ENCODE assay signal across 8 cellular contexts in genomic region chr10:44962870-44963738, GRCh38. TPM values are rescaled to one million over a fixed set of nuclear protein-coding genes. Genes with fewer than 3 reads are reported as not detected.
DNase-seq lines count a peak whose midpoint lies in the region; ATAC-seq and TF ChIP-seq lines count a peak whose summit lies in the region.

No MANE protein-coding gene starts in this region.

- H3K9me3 Mint-ChIP-seq in activated T-cell treated with anti-CD3 and anti-CD28 coated beads, Interleukin-2, amount 50 U/mL, for 24 hours = no peaks in the 10 kb centered on the region

- H3K4me3 Mint-ChIP-seq in activated T-cell treated with anti-CD3 and anti-CD28 coated beads, Interleukin-2, amount 50 U/mL, for 24 hours = no peak overlapping the region

- H3K27me3 Mint-ChIP-seq in activated T-cell treated with anti-CD3 and anti-CD28 coated beads, Interleukin-2, amount 50 U/mL, for 24 hours = no peaks in the 10 kb centered on the region

- no peak for ATAC-seq in GM21526 (IDR thresholded peaks at IDR 0.05; ENCODE audit: low FRiP score, unreplicated experiment)

- no peak for DNase-seq in AG10803 (ENCODE audit: low read depth)
- peak; percentile 92 for DNase-seq in LHCN-M2 (ENCODE audit: low read depth)
- peak in 9 of 61 donors; percentile 18 to 53 (median 37) for DNase-seq in caudate nucleus (lab: John Stamatoyannopoulos, UW)
- peak; percentile 12 for DNase-seq in mucosa of gallbladder (ENCODE audit: low spot score)
- no peak for DNase-seq in SW 1271 (lab: John Stamatoyannopoulos, UW)
- DNase-seq in activated T-cell treated with anti-CD3 and anti-CD28 coated beads, Interleukin-2, amount 50 U/mL, for 24 hours = no peak
- DNase-seq in DMS153 (lab: John Stamatoyannopoulos, UW) = no peak

- H3K36me3 Mint-ChIP-seq in activated T-cell treated with anti-CD3 and anti-CD28 coated beads, Interleukin-2, amount 50 U/mL, for 24 hours (ENCODE audit: low read depth) = peaks cover 5% of the 10 kb centered on the region

- H3K4me1 Mint-ChIP-seq in activated T-cell treated with anti-CD3 and anti-CD28 coated beads, Interleukin-2, amount 50 U/mL, for 24 hours (ENCODE audit: low read depth) = peaks cover 37% of the 10 kb centered on the region

- peak overlapping the region; percentile 95 for H3K27ac ChIP-seq in caudate nucleus (ENCODE audit: low read depth, low read length)

- H3K27ac Mint-ChIP-seq in activated T-cell treated with anti-CD3 and anti-CD28 coated beads, Interleukin-2, amount 50 U/mL, for 24 hours = no peak overlapping the region

- H3K4me3 ChIP-seq in AG10803 (ENCODE audit: low read length) = no peak overlapping the region

- peak; percentile 18; the same call in 1 of the 2 replicates for TF ChIP-seq CTCF in AG10803 (conservative IDR thresholded peaks at IDR 0.05; ENCODE audit: low read length)

RNA-seq across cellular contexts. Expression of gene RASSF4, which starts 3.5 kb away (rescaled TPM):
- total RNA-seq in LHCN-M2 (2014; rRNA removed) (16.9 and 29.5 TPM in 2 replicates), mucosa of gallbladder (41.9 TPM)
- polyA plus RNA-seq in LHCN-M2 (2012) = 14.2 TPM

RNA-seq across cellular contexts. Expression of gene DEPP1, which starts 15.5 kb away (rescaled TPM):
- 4.6 and 10.0 TPM in 2 replicates for total RNA-seq in LHCN-M2 (2014; rRNA removed)
- 11.8 TPM for polyA plus RNA-seq in LHCN-M2 (2012)
- 45.8 TPM for total RNA-seq in mucosa of gallbladder

RNA-seq across cellular contexts. Expression of gene ZNF22, which starts 37.6 kb away (rescaled TPM):
- total RNA-seq in LHCN-M2 (2014; rRNA removed) = 21.8 and 23.5 TPM in 2 replicates
- polyA plus RNA-seq in LHCN-M2 (2012) = 9.4 TPM
- 16.5 TPM for total RNA-seq in mucosa of gallbladder

RNA-seq across cellular contexts. Expression of gene TMEM72, which starts 52.0 kb away (rescaled TPM):
- total RNA-seq in LHCN-M2 (2014; rRNA removed) (not detected in 2 replicates), mucosa of gallbladder (not detected)
- not detected for polyA plus RNA-seq in LHCN-M2 (2012)

Comparison
In these comparisons a context has a peak if more than half of its experiments do, and no peak if none do; other contexts are left out.
1. DNase-seq: peak in LHCN-M2 (single experiment) and mucosa of gallbladder (single experiment); none in AG10803 (single experiment), SW 1271 (0 of 2), activated T-cell treated with anti-CD3 and anti-CD28 coated beads, Interleukin-2, amount 50 U/mL, for 24 hours (single experiment) and DMS153 (single experiment).